Comparison of ENCODE assay signal across 1 cellular context in genomic region chr16:19524356-19524865, GRCh38.
TF ChIP-seq lines count a peak whose summit lies in the region.

No MANE protein-coding gene starts in this region.

TF ChIP-seq in HepG2, 621 proteins besides CTCF, POLR2A, EP300 and RAD21 (continued from another document and continues in another):
- TF ChIP-seq DMAP1 (CRISPR knock-in tag; IDR thresholded peaks at IDR 0.05) (no peak), ZBTB39 (CRISPR knock-in tag; IDR thresholded peaks at IDR 0.05) (no peak), E2F5 (CRISPR knock-in tag; conservative IDR thresholded peaks at IDR 0.05) (no peak), ONECUT2 (CRISPR knock-in tag; IDR thresholded peaks at IDR 0.05) (0 out of 2 replicates have a peak, but pooled peaks have one; percentile 16), ZFP37 (CRISPR knock-in tag; IDR thresholded peaks at IDR 0.05; ENCODE audit: borderline replicate concordance) (0 out of 2 replicates have a peak, but pooled peaks have one; percentile 33), HES4 (CRISPR knock-in tag; IDR thresholded peaks at IDR 0.05; ENCODE audit: borderline replicate concordance) (no peak), PTBP1 (IDR thresholded peaks at IDR 0.05; ENCODE audit: low read depth, low read length, poor library complexity, severe bottlenecking) (no peak), PCBP1 (IDR thresholded peaks at IDR 0.05; ENCODE audit: borderline replicate concordance, low read depth, low read length) (no peak), ZFP82 (CRISPR knock-in tag; IDR thresholded peaks at IDR 0.05; ENCODE audit: borderline replicate concordance) (no peak), SRY (CRISPR knock-in tag; IDR thresholded peaks at IDR 0.05) (no peak), FOXA3 (CRISPR knock-in tag; IDR thresholded peaks at IDR 0.05) (no peak), FOSL2 (CRISPR knock-in tag; IDR thresholded peaks at IDR 0.05) (no peak), ISX (CRISPR knock-in tag; conservative IDR thresholded peaks at IDR 0.05) (0 out of 2 replicates have a peak, but pooled peaks have one; percentile 29), SMAD9 (CRISPR knock-in tag; IDR thresholded peaks at IDR 0.05) (no peak), BCL6 (CRISPR knock-in tag; IDR thresholded peaks at IDR 0.05) (no peak), ZNF232 (CRISPR knock-in tag; IDR thresholded peaks at IDR 0.05; ENCODE audit: borderline replicate concordance) (0 out of 2 replicates have a peak, but pooled peaks have one; percentile 47), RERE (CRISPR knock-in tag; IDR thresholded peaks at IDR 0.05; ENCODE audit: low read depth) (no peak), GTF2F1 (IDR thresholded peaks at IDR 0.05; ENCODE audit: low read length) (no peak), ZNF672 (CRISPR knock-in tag; IDR thresholded peaks at IDR 0.05) (no peak), ELK4 (CRISPR knock-in tag; IDR thresholded peaks at IDR 0.05; ENCODE audit: borderline replicate concordance) (no peak), ZNF850 (CRISPR knock-in tag; conservative IDR thresholded peaks at IDR 0.05) (0 out of 2 replicates have a peak, but pooled peaks have one; percentile 71), DPF2 (CRISPR knock-in tag; IDR thresholded peaks at IDR 0.05; ENCODE audit: borderline replicate concordance, low read depth) (no peak), ZNF646 (CRISPR knock-in tag; IDR thresholded peaks at IDR 0.05) (0 out of 2 replicates have a peak, but pooled peaks have one; percentile 21), SPEN (CRISPR knock-in tag; IDR thresholded peaks at IDR 0.05; ENCODE audit: low read depth) (no peak), ZNF773 (CRISPR knock-in tag; IDR thresholded peaks at IDR 0.05; ENCODE audit: borderline replicate concordance) (no peak), TIGD3 (CRISPR knock-in tag; IDR thresholded peaks at IDR 0.05; ENCODE audit: borderline replicate concordance) (no peak), ZFP1 (CRISPR knock-in tag; IDR thresholded peaks at IDR 0.05) (no peak), REPIN1 (CRISPR knock-in tag; IDR thresholded peaks at IDR 0.05; ENCODE audit: borderline replicate concordance, low read depth) (no peak), ZNF230 (CRISPR knock-in tag; IDR thresholded peaks at IDR 0.05) (no peak), ZNF644 (CRISPR knock-in tag; IDR thresholded peaks at IDR 0.05; ENCODE audit: low read depth) (0 out of 2 replicates have a peak, but pooled peaks have one; percentile 16), RFX3 (CRISPR knock-in tag; IDR thresholded peaks at IDR 0.05) (no peak), CREB3 (CRISPR knock-in tag; IDR thresholded peaks at IDR 0.05) (no peak), ZMAT3 (CRISPR knock-in tag; conservative IDR thresholded peaks at IDR 0.05) (0 out of 2 replicates have a peak, but pooled peaks have one; percentile 56), GZF1 (CRISPR knock-in tag; IDR thresholded peaks at IDR 0.05) (no peak), ZBTB38 (CRISPR knock-in tag; IDR thresholded peaks at IDR 0.05) (no peak; the same call in 1 of the 2 replicates), MAFG (CRISPR knock-in tag; IDR thresholded peaks at IDR 0.05) (no peak), ZHX1 (CRISPR knock-in tag; IDR thresholded peaks at IDR 0.05; ENCODE audit: low read depth) (no peak), ZNF75D (CRISPR knock-in tag; IDR thresholded peaks at IDR 0.05; ENCODE audit: borderline replicate concordance) (peak; percentile 63; the same call in 1 of the 2 replicates), ZNF674 (CRISPR knock-in tag; IDR thresholded peaks at IDR 0.05; ENCODE audit: low read depth) (no peak), ZNF749 (CRISPR knock-in tag; IDR thresholded peaks at IDR 0.05; ENCODE audit: borderline replicate concordance) (no peak)
